ENCODE assay signal across 20 cellular contexts in the genomic region with DNA sequence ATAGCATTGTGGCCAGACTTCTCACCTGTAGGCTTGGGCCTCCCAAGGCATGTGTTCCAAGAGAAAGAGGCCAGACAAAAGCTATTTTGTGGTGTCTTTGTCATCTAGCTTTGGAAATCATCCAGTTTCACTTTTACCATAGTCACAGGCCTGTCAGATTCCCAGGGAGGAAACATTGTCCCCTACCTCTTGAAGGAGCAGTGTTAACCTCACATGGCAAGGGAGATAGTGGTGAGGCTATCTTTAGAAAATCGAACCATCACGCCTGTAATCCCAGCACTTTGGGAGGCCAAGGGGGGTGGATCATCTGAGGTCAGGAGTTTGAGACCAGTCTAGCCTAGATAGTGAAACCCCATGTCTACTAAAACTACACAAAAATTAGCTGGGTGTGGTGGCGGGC.
"Had no signal": no experiment of that assay in that cellular context is flagged by ENCODE, and none has a peak within 500 bp of the region (broad histone marks: within the 10 kb centered on the region; RNA-seq: fewer than 3 reads in every experiment).

No MANE protein-coding gene starts in this region.

- H3K9me3 ChIP-seq: esophagus squamous epithelium, sigmoid colon, testis, tibial nerve had no signal

- H3K9me3 Mint-ChIP-seq: dendritic cell treated with granulocyte-macrophage colony-stimulating factor and Interleukin-4, amounts not matched to agents 40 ng/mL and 50 ng/mL, for 4 days; effector memory CD8-positive, alpha-beta T cell; stimulated activated naive B cell treated with anti-CD40 and anti-IgM and Interleukin-4, amounts not matched to agents 10 μg/mL and 1 μg/mL and 100 μg/mL, for 72 hours had no signal

- H3K4me1 ChIP-seq: esophagus squamous epithelium, sigmoid colon, testis, tibial nerve had no signal

- DNase-seq: effector memory CD8-positive, alpha-beta T cell; esophagus squamous epithelium; foreskin fibroblast; kidney; left cardiac atrium; mammary epithelial cell; naive thymus-derived CD4-positive, alpha-beta T cell; posterior cingulate gyrus; sigmoid colon; stimulated activated CD4-positive, alpha-beta T cell treated with anti-CD3 and anti-CD28 coated beads, Interleukin-2, amount 100 ng/mL, for 24 hours; stimulated activated CD4-positive, alpha-beta T cell treated with anti-CD3 and anti-CD28 coated beads, Interleukin-4, amount 100 ng/mL, for 4 hours; stimulated activated naive B cell treated with anti-CD40 and anti-IgM and Interleukin-4, amounts not matched to agents 10 μg/mL and 1 μg/mL and 100 μg/mL, for 72 hours; stimulated activated naive CD8-positive, alpha-beta T cell treated with anti-CD3 and anti-CD28 coated beads, Interleukin-15, amount 100 ng/mL, for 72 hours; testis had no signal

- H3K27me3 ChIP-seq: esophagus squamous epithelium, hepatocyte, sigmoid colon, testis, tibial nerve had no signal

- H3K4me3 ChIP-seq: esophagus squamous epithelium, hepatocyte, sigmoid colon, skin epidermis, testis, tibial nerve had no signal

- ATAC-seq: effector memory CD8-positive, alpha-beta T cell; left cardiac atrium; naive thymus-derived CD4-positive, alpha-beta T cell; stimulated activated naive CD8-positive, alpha-beta T cell treated with anti-CD3 and anti-CD28 coated beads, Interleukin-15, amount 100 ng/mL, for 72 hours had no signal

- H3K27me3 Mint-ChIP-seq: dendritic cell treated with granulocyte-macrophage colony-stimulating factor and Interleukin-4, amounts not matched to agents 40 ng/mL and 50 ng/mL, for 4 days had no signal

- H3K36me3 ChIP-seq: esophagus squamous epithelium, sigmoid colon, tibial nerve had no signal

- H3K4me3 Mint-ChIP-seq: dendritic cell treated with granulocyte-macrophage colony-stimulating factor and Interleukin-4, amounts not matched to agents 40 ng/mL and 50 ng/mL, for 4 days; effector memory CD8-positive, alpha-beta T cell; naive thymus-derived CD4-positive, alpha-beta T cell; stimulated activated naive B cell treated with anti-CD40 and anti-IgM and Interleukin-4, amounts not matched to agents 10 μg/mL and 1 μg/mL and 100 μg/mL, for 72 hours; stimulated activated naive CD8-positive, alpha-beta T cell treated with anti-CD3 and anti-CD28 coated beads, Interleukin-15, amount 100 ng/mL, for 72 hours had no signal

- FAIRE-seq: colon, kidney had no signal

- H3K4me1 Mint-ChIP-seq: stimulated activated naive CD8-positive, alpha-beta T cell treated with anti-CD3 and anti-CD28 coated beads, Interleukin-15, amount 100 ng/mL, for 72 hours had no signal

- H3K27ac ChIP-seq: epithelial cell of prostate, esophagus squamous epithelium, hepatocyte, sigmoid colon, testis, tibial nerve had no signal

- H3K36me3 Mint-ChIP-seq: naive thymus-derived CD4-positive, alpha-beta T cell; stimulated activated naive B cell treated with anti-CD40 and anti-IgM and Interleukin-4, amounts not matched to agents 10 μg/mL and 1 μg/mL and 100 μg/mL, for 72 hours had no signal

- H3K27ac Mint-ChIP-seq: dendritic cell treated with granulocyte-macrophage colony-stimulating factor and Interleukin-4, amounts not matched to agents 40 ng/mL and 50 ng/mL, for 4 days; effector memory CD8-positive, alpha-beta T cell; naive thymus-derived CD4-positive, alpha-beta T cell; stimulated activated naive B cell treated with anti-CD40 and anti-IgM and Interleukin-4, amounts not matched to agents 10 μg/mL and 1 μg/mL and 100 μg/mL, for 72 hours; stimulated activated naive CD8-positive, alpha-beta T cell treated with anti-CD3 and anti-CD28 coated beads, Interleukin-15, amount 100 ng/mL, for 72 hours had no signal
